8 cellular contexts compared by ENCODE assay signal in genomic region chr5:15266265-15266664, GRCh38.
"Had no signal": no experiment of that assay in that cellular context is flagged by ENCODE, and none has a peak within 500 bp of the region (broad histone marks: within the 10 kb centered on the region; RNA-seq: fewer than 3 reads in every experiment).

No MANE protein-coding gene starts in this region.

- H3K4me3 ChIP-seq: GM23248, HAP-1 had no signal

- ATAC-seq: HCT116, HepG2 had no signal

- DNase-seq: GM23248, GOT3, H7, HFFc6 had no signal

- H3K36me3 ChIP-seq: HAP-1 had no signal

- H3K9me3 ChIP-seq: HAP-1 had no signal

- H3K27ac ChIP-seq: GM23248, HL-60 had no signal

- H3K4me1 ChIP-seq: HAP-1 had no signal
